1 cellular context compared by ENCODE assay signal in the genomic region with DNA sequence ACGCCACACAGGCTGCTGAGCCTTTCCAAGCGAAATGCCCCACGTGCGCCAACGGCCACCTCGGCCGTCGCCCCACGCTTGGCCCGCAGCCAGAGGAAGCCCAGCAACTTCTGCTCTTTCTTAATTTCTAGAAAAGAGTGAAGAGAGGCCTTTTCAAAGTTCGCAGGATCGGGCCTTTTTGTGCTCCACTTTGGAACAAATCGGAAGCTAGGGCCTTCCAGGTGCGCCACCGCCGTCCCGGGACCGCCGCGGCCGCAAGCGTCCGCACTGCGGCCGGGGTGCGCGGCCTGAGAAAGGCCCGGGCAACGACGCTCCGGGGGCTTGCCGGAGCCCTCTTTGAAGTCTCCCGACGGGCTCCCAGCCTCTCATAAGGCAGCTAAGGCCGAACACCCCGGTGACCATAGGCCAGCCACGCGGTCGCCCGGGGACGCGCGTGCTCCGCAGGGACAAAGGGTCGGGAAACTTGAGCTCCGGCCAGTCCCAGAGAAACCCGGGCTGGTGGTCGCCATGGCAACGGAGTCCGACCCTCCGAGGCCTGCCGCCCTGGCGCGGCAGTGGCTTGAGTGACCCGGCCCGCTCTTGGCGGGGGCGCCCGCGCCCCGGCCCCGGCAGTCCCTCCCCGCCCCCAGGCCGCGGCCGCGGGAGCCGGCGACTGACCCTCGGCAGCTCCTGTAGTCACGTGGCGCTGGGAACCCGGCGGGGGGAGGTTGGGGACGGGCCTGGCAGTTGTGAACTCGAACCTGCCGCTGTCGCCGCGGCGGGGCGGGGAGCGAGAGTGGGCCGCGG.
TF ChIP-seq lines count a peak whose summit lies in the region.

A gene (plus strand): TSS at position 725 of the 786 bp plus-strand sequence. CDS start 890 bp downstream, outside the sequence.

TF ChIP-seq in HepG2, 621 proteins besides CTCF, POLR2A, EP300 and RAD21 (continued from another document and continues in another):
- TF ChIP-seq, protein P1, sequence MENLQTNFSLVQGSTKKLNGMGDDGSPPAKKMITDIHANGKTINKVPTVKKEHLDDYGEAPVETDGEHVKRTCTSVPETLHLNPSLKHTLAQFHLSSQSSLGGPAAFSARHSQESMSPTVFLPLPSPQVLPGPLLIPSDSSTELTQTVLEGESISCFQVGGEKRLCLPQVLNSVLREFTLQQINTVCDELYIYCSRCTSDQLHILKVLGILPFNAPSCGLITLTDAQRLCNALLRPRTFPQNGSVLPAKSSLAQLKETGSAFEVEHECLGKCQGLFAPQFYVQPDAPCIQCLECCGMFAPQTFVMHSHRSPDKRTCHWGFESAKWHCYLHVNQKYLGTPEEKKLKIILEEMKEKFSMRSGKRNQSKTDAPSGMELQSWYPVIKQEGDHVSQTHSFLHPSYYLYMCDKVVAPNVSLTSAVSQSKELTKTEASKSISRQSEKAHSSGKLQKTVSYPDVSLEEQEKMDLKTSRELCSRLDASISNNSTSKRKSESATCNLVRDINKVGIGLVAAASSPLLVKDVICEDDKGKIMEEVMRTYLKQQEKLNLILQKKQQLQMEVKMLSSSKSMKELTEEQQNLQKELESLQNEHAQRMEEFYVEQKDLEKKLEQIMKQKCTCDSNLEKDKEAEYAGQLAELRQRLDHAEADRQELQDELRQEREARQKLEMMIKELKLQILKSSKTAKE (CRISPR knock-in tag; IDR thresholded peaks at IDR 0.05; ENCODE audit: borderline replicate concordance) = 0 out of 2 replicates have a peak, but pooled peaks have one; percentile 36
- TF ChIP-seq, protein P2, sequence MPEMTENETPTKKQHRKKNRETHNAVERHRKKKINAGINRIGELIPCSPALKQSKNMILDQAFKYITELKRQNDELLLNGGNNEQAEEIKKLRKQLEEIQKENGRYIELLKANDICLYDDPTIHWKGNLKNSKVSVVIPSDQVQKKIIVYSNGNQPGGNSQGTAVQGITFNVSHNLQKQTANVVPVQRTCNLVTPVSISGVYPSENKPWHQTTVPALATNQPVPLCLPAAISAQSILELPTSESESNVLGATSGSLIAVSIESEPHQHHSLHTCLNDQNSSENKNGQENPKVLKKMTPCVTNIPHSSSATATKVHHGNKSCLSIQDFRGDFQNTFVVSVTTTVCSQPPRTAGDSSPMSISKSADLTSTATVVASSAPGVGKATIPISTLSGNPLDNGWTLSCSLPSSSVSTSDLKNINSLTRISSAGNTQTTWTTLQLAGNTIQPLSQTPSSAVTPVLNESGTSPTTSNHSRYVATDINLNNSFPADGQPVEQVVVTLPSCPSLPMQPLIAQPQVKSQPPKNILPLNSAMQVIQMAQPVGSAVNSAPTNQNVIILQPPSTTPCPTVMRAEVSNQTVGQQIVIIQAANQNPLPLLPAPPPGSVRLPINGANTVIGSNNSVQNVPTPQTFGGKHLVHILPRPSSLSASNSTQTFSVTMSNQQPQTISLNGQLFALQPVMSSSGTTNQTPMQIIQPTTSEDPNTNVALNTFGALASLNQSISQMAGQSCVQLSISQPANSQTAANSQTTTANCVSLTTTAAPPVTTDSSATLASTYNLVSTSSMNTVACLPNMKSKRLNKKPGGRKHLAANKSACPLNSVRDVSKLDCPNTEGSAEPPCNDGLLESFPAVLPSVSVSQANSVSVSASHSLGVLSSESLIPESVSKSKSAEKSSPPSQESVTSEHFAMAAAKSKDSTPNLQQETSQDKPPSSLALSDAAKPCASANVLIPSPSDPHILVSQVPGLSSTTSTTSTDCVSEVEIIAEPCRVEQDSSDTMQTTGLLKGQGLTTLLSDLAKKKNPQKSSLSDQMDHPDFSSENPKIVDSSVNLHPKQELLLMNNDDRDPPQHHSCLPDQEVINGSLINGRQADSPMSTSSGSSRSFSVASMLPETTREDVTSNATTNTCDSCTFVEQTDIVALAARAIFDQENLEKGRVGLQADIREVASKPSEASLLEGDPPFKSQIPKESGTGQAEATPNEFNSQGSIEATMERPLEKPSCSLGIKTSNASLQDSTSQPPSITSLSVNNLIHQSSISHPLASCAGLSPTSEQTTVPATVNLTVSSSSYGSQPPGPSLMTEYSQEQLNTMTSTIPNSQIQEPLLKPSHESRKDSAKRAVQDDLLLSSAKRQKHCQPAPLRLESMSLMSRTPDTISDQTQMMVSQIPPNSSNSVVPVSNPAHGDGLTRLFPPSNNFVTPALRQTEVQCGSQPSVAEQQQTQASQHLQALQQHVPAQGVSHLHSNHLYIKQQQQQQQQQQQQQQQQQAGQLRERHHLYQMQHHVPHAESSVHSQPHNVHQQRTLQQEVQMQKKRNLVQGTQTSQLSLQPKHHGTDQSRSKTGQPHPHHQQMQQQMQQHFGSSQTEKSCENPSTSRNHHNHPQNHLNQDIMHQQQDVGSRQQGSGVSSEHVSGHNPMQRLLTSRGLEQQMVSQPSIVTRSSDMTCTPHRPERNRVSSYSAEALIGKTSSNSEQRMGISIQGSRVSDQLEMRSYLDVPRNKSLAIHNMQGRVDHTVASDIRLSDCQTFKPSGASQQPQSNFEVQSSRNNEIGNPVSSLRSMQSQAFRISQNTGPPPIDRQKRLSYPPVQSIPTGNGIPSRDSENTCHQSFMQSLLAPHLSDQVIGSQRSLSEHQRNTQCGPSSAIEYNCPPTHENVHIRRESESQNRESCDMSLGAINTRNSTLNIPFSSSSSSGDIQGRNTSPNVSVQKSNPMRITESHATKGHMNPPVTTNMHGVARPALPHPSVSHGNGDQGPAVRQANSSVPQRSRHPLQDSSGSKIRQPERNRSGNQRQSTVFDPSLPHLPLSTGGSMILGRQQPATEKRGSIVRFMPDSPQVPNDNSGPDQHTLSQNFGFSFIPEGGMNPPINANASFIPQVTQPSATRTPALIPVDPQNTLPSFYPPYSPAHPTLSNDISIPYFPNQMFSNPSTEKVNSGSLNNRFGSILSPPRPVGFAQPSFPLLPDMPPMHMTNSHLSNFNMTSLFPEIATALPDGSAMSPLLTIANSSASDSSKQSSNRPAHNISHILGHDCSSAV (CRISPR knock-in tag; IDR thresholded peaks at IDR 0.05; ENCODE audit: borderline replicate concordance) = no peak
- TF ChIP-seq TOPORS (CRISPR knock-in tag; IDR thresholded peaks at IDR 0.05) (peak; percentile 32; the same call in 1 of the 2 replicates), ZFP36L1 (CRISPR knock-in tag; IDR thresholded peaks at IDR 0.05) (peak; percentile 82), ZNF83 (CRISPR knock-in tag; IDR thresholded peaks at IDR 0.05; ENCODE audit: borderline replicate concordance) (no peak), MATR3 (CRISPR knock-in tag; IDR thresholded peaks at IDR 0.05) (no peak), ZNF546 (CRISPR knock-in tag; conservative IDR thresholded peaks at IDR 0.05) (peak; percentile 83; the same call in 1 of the 2 replicates), RCOR2 (CRISPR knock-in tag; IDR thresholded peaks at IDR 0.05) (no peak), PRPF4 (IDR thresholded peaks at IDR 0.05; ENCODE audit: low read depth, low read length, poor library complexity, severe bottlenecking) (no peak), HOXA9 (CRISPR knock-in tag; IDR thresholded peaks at IDR 0.05; ENCODE audit: borderline replicate concordance) (peak; percentile 68; the same call in 1 of the 2 replicates), NCOR1 (IDR thresholded peaks at IDR 0.05; ENCODE audit: borderline replicate concordance, low read length) (0 out of 2 replicates have a peak, but pooled peaks have one; percentile 30), FOXJ3 (CRISPR knock-in tag; IDR thresholded peaks at IDR 0.05; ENCODE audit: borderline replicate concordance) (peak; percentile 33; the same call in 1 of the 2 replicates), RFXANK (CRISPR knock-in tag; IDR thresholded peaks at IDR 0.05) (no peak), ZKSCAN8 (CRISPR knock-in tag; IDR thresholded peaks at IDR 0.05; ENCODE audit: borderline replicate concordance) (no peak), HMGA1 (CRISPR knock-in tag; conservative IDR thresholded peaks at IDR 0.05) (no peak), TCF7L2 (IDR thresholded peaks at IDR 0.05; ENCODE audit: low read depth, low read length) (no peak), SCMH1 (CRISPR knock-in tag; IDR thresholded peaks at IDR 0.05; ENCODE audit: borderline replicate concordance) (no peak), ZNF143 (CRISPR knock-in tag; IDR thresholded peaks at IDR 0.05) (no peak; the same call in 1 of the 2 replicates), ZNF841 (CRISPR knock-in tag; IDR thresholded peaks at IDR 0.05; ENCODE audit: borderline replicate concordance) (no peak; the same call in 1 of the 2 replicates), ZNF570 (CRISPR knock-in tag; IDR thresholded peaks at IDR 0.05; ENCODE audit: borderline replicate concordance) (peak; percentile 74; the same call in 1 of the 2 replicates), ZFP36 (IDR thresholded peaks at IDR 0.05; ENCODE audit: borderline replicate concordance, low read depth, low read length, partially characterized antibody) (no peak), BHLHE40 (IDR thresholded peaks at IDR 0.05; ENCODE audit: low read length) (peak; percentile 88), JDP2 (CRISPR knock-in tag; IDR thresholded peaks at IDR 0.05; ENCODE audit: borderline replicate concordance) (peak; percentile 65; the same call in 1 of the 2 replicates), NFE2L1 (CRISPR knock-in tag; IDR thresholded peaks at IDR 0.05; ENCODE audit: borderline replicate concordance) (no peak), ZNF484 (CRISPR knock-in tag; IDR thresholded peaks at IDR 0.05; ENCODE audit: borderline replicate concordance, low read depth) (no peak), GFI1 (CRISPR knock-in tag; IDR thresholded peaks at IDR 0.05; ENCODE audit: borderline replicate concordance) (0 out of 2 replicates have a peak, but pooled peaks have one; percentile 54), RARA (CRISPR knock-in tag; IDR thresholded peaks at IDR 0.05) (peak; percentile 63), TP53 (CRISPR knock-in tag; conservative IDR thresholded peaks at IDR 0.05) (no peak; the same call in 1 of the 2 replicates), HNRNPUL1 (IDR thresholded peaks at IDR 0.05; ENCODE audit: low read depth, low read length) (no peak), ZNF749 (CRISPR knock-in tag; IDR thresholded peaks at IDR 0.05; ENCODE audit: borderline replicate concordance) (peak; percentile 60), GZF1 (CRISPR knock-in tag; IDR thresholded peaks at IDR 0.05) (0 out of 2 replicates have a peak, but pooled peaks have one; percentile 17), ZMYM3 (CRISPR knock-in tag; IDR thresholded peaks at IDR 0.05) (no peak), SSRP1 (CRISPR knock-in tag; IDR thresholded peaks at IDR 0.05) (no peak; the same call in 1 of the 2 replicates), ZNF256 (CRISPR knock-in tag; conservative IDR thresholded peaks at IDR 0.05) (0 out of 2 replicates have a peak, but pooled peaks have one; percentile 56), NFYB (CRISPR knock-in tag; IDR thresholded peaks at IDR 0.05) (no peak), PHF8 (CRISPR knock-in tag; IDR thresholded peaks at IDR 0.05) (peak; percentile 73), STAG1 (CRISPR knock-in tag; IDR thresholded peaks at IDR 0.05) (0 out of 2 replicates have a peak, but pooled peaks have one; percentile 14), CEBPB (IDR thresholded peaks at IDR 0.05; ENCODE audit: borderline replicate concordance, low read depth, low read length) (no peak), MTA3 (CRISPR knock-in tag; IDR thresholded peaks at IDR 0.05) (no peak), ZFY (CRISPR knock-in tag; IDR thresholded peaks at IDR 0.05) (peak; percentile 94), RARG (CRISPR knock-in tag; IDR thresholded peaks at IDR 0.05; ENCODE audit: low read depth) (no peak), ZNF24 (IDR thresholded peaks at IDR 0.05) (no peak)
- TF ChIP-seq, protein P3, sequence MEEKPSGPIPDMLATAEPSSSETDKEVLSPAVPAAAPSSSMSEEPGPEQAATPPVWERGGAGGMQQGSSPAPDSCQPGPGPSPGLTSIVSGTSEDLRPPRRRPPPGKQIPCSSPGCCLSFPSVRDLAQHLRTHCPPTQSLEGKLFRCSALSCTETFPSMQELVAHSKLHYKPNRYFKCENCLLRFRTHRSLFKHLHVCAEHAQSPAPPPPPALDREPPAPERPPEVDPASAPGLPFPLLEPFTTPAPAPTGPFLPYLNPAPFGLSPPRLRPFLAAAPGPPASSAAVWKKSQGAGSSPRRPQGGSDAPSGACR (CRISPR knock-in tag; IDR thresholded peaks at IDR 0.05) = no peak; the same call in 1 of the 2 replicates
- TF ChIP-seq, protein P4, sequence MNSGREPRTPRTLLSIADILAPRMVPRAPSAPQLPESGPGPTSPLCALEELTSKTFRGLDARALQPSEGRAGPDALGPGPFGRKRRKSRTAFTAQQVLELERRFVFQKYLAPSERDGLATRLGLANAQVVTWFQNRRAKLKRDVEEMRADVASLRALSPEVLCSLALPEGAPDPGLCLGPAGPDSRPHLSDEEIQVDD (CRISPR knock-in tag; IDR thresholded peaks at IDR 0.05; ENCODE audit: borderline replicate concordance) = peak; percentile 23; the same call in 1 of the 2 replicates
- TF ChIP-seq, protein P5, sequence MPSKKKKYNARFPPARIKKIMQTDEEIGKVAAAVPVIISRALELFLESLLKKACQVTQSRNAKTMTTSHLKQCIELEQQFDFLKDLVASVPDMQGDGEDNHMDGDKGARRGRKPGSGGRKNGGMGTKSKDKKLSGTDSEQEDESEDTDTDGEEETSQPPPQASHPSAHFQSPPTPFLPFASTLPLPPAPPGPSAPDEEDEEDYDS (CRISPR knock-in tag; IDR thresholded peaks at IDR 0.05) = 0 out of 2 replicates have a peak, but pooled peaks have one; percentile 12
- TF ChIP-seq, protein P6, sequence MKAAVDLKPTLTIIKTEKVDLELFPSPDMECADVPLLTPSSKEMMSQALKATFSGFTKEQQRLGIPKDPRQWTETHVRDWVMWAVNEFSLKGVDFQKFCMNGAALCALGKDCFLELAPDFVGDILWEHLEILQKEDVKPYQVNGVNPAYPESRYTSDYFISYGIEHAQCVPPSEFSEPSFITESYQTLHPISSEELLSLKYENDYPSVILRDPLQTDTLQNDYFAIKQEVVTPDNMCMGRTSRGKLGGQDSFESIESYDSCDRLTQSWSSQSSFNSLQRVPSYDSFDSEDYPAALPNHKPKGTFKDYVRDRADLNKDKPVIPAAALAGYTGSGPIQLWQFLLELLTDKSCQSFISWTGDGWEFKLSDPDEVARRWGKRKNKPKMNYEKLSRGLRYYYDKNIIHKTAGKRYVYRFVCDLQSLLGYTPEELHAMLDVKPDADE (CRISPR knock-in tag; IDR thresholded peaks at IDR 0.05) = peak; percentile 91; the same call in 1 of the 2 replicates
- TF ChIP-seq, protein P7, sequence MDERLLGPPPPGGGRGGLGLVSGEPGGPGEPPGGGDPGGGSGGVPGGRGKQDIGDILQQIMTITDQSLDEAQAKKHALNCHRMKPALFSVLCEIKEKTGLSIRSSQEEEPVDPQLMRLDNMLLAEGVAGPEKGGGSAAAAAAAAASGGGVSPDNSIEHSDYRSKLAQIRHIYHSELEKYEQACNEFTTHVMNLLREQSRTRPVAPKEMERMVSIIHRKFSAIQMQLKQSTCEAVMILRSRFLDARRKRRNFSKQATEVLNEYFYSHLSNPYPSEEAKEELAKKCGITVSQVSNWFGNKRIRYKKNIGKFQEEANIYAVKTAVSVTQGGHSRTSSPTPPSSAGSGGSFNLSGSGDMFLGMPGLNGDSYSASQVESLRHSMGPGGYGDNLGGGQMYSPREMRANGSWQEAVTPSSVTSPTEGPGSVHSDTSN (CRISPR knock-in tag; IDR thresholded peaks at IDR 0.05) = no peak
- TF ChIP-seq, protein P8, sequence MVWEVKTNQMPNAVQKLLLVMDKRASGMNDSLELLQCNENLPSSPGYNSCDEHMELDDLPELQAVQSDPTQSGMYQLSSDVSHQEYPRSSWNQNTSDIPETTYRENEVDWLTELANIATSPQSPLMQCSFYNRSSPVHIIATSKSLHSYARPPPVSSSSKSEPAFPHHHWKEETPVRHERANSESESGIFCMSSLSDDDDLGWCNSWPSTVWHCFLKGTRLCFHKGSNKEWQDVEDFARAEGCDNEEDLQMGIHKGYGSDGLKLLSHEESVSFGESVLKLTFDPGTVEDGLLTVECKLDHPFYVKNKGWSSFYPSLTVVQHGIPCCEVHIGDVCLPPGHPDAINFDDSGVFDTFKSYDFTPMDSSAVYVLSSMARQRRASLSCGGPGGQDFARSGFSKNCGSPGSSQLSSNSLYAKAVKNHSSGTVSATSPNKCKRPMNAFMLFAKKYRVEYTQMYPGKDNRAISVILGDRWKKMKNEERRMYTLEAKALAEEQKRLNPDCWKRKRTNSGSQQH (CRISPR knock-in tag; IDR thresholded peaks at IDR 0.05; ENCODE audit: low read depth) = no peak; the same call in 1 of the 2 replicates
